ENCODE assay signal across 35 cellular contexts in the genomic region with DNA sequence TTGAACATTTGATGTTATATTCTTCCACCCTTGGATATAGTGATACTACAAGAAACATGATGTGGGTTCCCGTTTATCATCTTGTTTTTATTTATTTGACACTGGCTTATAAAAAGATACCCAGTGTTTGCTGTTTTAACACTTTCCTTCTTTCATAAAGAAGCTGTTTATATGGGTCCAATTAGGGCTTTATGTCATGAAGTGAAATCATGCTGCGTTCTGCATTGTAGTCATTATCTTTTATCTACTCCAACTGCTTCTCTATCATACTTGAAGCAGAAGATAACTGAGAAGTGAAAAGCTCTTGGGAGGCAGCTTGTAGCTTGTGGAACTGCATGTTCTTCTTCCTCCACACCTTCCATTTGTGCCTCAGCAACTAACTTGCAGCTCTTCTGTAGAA. TPM values are rescaled to one million over a fixed set of nuclear protein-coding genes. Genes with fewer than 3 reads are reported as not detected.
"Had no signal": no experiment of that assay in that cellular context is flagged by ENCODE, and none has a peak within 500 bp of the region (broad histone marks: within the 10 kb centered on the region; RNA-seq: fewer than 3 reads in every experiment).

No MANE protein-coding gene starts in this region.

- H3K4me1 ChIP-seq: left lung, lower lobe of right lung, prostate gland, upper lobe of right lung had no signal

- H3K4me3 ChIP-seq: left lung, lower lobe of right lung, pancreas, prostate gland, sigmoid colon, spleen, suprapubic skin, thoracic aorta, tibial artery, upper lobe of right lung had no signal

- ATAC-seq: left colon; left lung; lower lobe of right lung; natural killer cell; pancreas; right cardiac atrium; stimulated activated effector memory CD8-positive, alpha-beta T cell treated with anti-CD3 and anti-CD28 coated beads, Interleukin-12 subunit alpha, Interleukin-12 subunit beta, amount 100 ng/mL, for 72 hours; upper lobe of right lung had no signal

- H3K9me3 Mint-ChIP-seq: mesothelial cell of epicardium; natural killer cell; neural crest cell; stimulated activated effector memory CD8-positive, alpha-beta T cell treated with anti-CD3 and anti-CD28 coated beads, Interleukin-12 subunit alpha, Interleukin-12 subunit beta, amount 100 ng/mL, for 72 hours; stimulated activated naive CD8-positive, alpha-beta T cell treated with anti-CD3 and anti-CD28 coated beads, Interleukin-15, Interleukin-2, amounts not matched to agents 100 ng/mL and 50 ng/mL, for 24 hours had no signal

- H3K36me3 ChIP-seq: left lung, lower lobe of right lung, pancreas, prostate gland, sigmoid colon, spleen, suprapubic skin, thoracic aorta, tibial artery, upper lobe of right lung had no signal

- H3K27me3 ChIP-seq: pancreas had no signal

- H3K36me3 Mint-ChIP-seq: stimulated activated effector memory CD8-positive, alpha-beta T cell treated with anti-CD3 and anti-CD28 coated beads, Interleukin-12 subunit alpha, Interleukin-12 subunit beta, amount 100 ng/mL, for 72 hours had no signal

- H3K9me3 ChIP-seq: left lung, lower lobe of right lung, pancreas, prostate gland, sigmoid colon, suprapubic skin, thoracic aorta, tibial artery, upper lobe of right lung had no signal

- DNase-seq: hippocampal formation; kidney; left colon; left lung; lower lobe of right lung; mammary epithelial cell; mesenchymal stem cell; naive B cell; natural killer cell; nucleus accumbens; pancreas; posterior cingulate gyrus; retina; sigmoid colon; small intestine; spleen; stimulated activated CD4-positive, alpha-beta T cell treated with anti-CD3 and anti-CD28 coated beads, Interleukin-4, amount 100 ng/mL, for 24 hours; stimulated activated naive CD4-positive, alpha-beta T cell; tibial artery; trophoblast cell; upper lobe of right lung had no signal

- H3K27ac Mint-ChIP-seq: mesothelial cell of epicardium; naive B cell; natural killer cell; stimulated activated effector memory CD8-positive, alpha-beta T cell treated with anti-CD3 and anti-CD28 coated beads, Interleukin-12 subunit alpha, Interleukin-12 subunit beta, amount 100 ng/mL, for 72 hours; stimulated activated naive CD8-positive, alpha-beta T cell treated with anti-CD3 and anti-CD28 coated beads, Interleukin-15, Interleukin-2, amounts not matched to agents 100 ng/mL and 50 ng/mL, for 24 hours had no signal

- H3K27ac ChIP-seq: left lung, lower lobe of right lung, pancreas, prostate gland, sigmoid colon, spleen, suprapubic skin, thoracic aorta, tibial artery, upper lobe of right lung had no signal

- H3K4me3 Mint-ChIP-seq: mesothelial cell of epicardium; naive B cell; natural killer cell; stimulated activated effector memory CD8-positive, alpha-beta T cell treated with anti-CD3 and anti-CD28 coated beads, Interleukin-12 subunit alpha, Interleukin-12 subunit beta, amount 100 ng/mL, for 72 hours; stimulated activated naive CD8-positive, alpha-beta T cell treated with anti-CD3 and anti-CD28 coated beads, Interleukin-15, Interleukin-2, amounts not matched to agents 100 ng/mL and 50 ng/mL, for 24 hours had no signal

- FAIRE-seq: islet of Langerhans, kidney, pancreas, small intestine, urothelium cell line had no signal

RNA-seq across cellular contexts. Expression of gene GPX5, which starts 57.8 kb away (rescaled TPM):
- total RNA-seq: kidney, left colon, left lung, liver, lower lobe of right lung, mammary epithelial cell, mesothelial cell of epicardium, mononuclear cell, natural killer cell, neural crest cell, osteoblast, pancreas, prostate gland, right cardiac atrium, sigmoid colon, spleen, subcutaneous adipose tissue, suprapubic skin, thoracic aorta, upper lobe of right lung had no signal
- polyA plus RNA-seq: liver, mammary epithelial cell, pancreas, right cardiac atrium, sigmoid colon, small intestine, spleen had no signal
